20 cellular contexts compared by ENCODE assay signal in genomic region chr3:194389269-194389668, GRCh38. TPM values are rescaled to one million over a fixed set of nuclear protein-coding genes. Genes with fewer than 3 reads are reported as not detected.
"Had no signal": no experiment of that assay in that cellular context is flagged by ENCODE, and none has a peak within 500 bp of the region (broad histone marks: within the 10 kb centered on the region; RNA-seq: fewer than 3 reads in every experiment).

No MANE protein-coding gene starts in this region.

- H3K27me3 ChIP-seq: hepatocyte, pancreas, thyroid gland, upper lobe of left lung, vagina had no signal

- H3K27ac ChIP-seq: foreskin keratinocyte, hepatocyte, pancreas, psoas muscle, suprapubic skin, thyroid gland, upper lobe of left lung, vagina had no signal

- H3K36me3 ChIP-seq: pancreas, suprapubic skin, thyroid gland, upper lobe of left lung, vagina had no signal

- H3K9me3 ChIP-seq: pancreas, suprapubic skin, thyroid gland, vagina had no signal

- H3K4me3 Mint-ChIP-seq: central memory CD8-positive, alpha-beta T cell; effector memory CD8-positive, alpha-beta T cell; nephron had no signal

- H3K27ac Mint-ChIP-seq: effector memory CD8-positive, alpha-beta T cell; nephron had no signal

- H3K4me1 Mint-ChIP-seq: central memory CD8-positive, alpha-beta T cell; nephron had no signal

- ATAC-seq: effector memory CD8-positive, alpha-beta T cell; foreskin keratinocyte; pancreas; psoas muscle had no signal

- DNase-seq: effector memory CD8-positive, alpha-beta T cell; foreskin keratinocyte; kidney; mammary epithelial cell; occipital lobe; pancreas; psoas muscle; retina; small intestine; stimulated activated CD4-positive, alpha-beta T cell treated with anti-CD3 and anti-CD28 coated beads, Interleukin-12 subunit alpha, Interleukin-12 subunit beta, amount 100 ng/mL, for 4 hours; stimulated activated naive CD4-positive, alpha-beta T cell treated with Interleukin-2 at 50 U/mL for 16 hours; thyroid gland; upper lobe of left lung had no signal

- H3K4me1 ChIP-seq: foreskin keratinocyte, pancreas, psoas muscle, suprapubic skin, thyroid gland, upper lobe of left lung, vagina had no signal

- H3K9me3 Mint-ChIP-seq: central memory CD8-positive, alpha-beta T cell; effector memory CD8-positive, alpha-beta T cell had no signal

- H3K4me3 ChIP-seq: hepatocyte, pancreas, psoas muscle, suprapubic skin, thyroid gland, upper lobe of left lung, vagina had no signal

RNA-seq across cellular contexts. Expression of gene GP5, which starts 9.8 kb away (rescaled TPM):
- total RNA-seq: epithelial cell of proximal tubule, foreskin keratinocyte, myocyte, occipital lobe, psoas muscle, vagina had no signal

RNA-seq across cellular contexts. Expression of gene LRRC15, which starts 19.7 kb away (rescaled TPM):
- total RNA-seq: epithelial cell of proximal tubule, foreskin keratinocyte, hepatocyte, myocyte, occipital lobe, vagina had no signal

RNA-seq across cellular contexts. Expression of gene CPN2, which starts 38.1 kb away (rescaled TPM):
- total RNA-seq: epithelial cell of proximal tubule, foreskin keratinocyte, mammary epithelial cell, myocyte, occipital lobe, suprapubic skin, thyroid gland, vagina had no signal
